ENCODE assay signal across 19 cellular contexts in genomic region chr6:161023316-161023715, GRCh38. TPM values are rescaled to one million over a fixed set of nuclear protein-coding genes. Genes with fewer than 3 reads are reported as not detected.
A peak's percentile ranks its signal among the peaks of the same experiment; 100 is the strongest.
DNase-seq lines count a peak whose midpoint lies in the region; ATAC-seq and TF ChIP-seq lines count a peak whose summit lies in the region.
"Had no signal": no experiment of that assay in that cellular context is flagged by ENCODE, and none has a peak within 500 bp of the region (broad histone marks: within the 10 kb centered on the region; RNA-seq: fewer than 3 reads in every experiment).

No MANE protein-coding gene starts in this region.

- no peak for TF ChIP-seq CTCF in IMR-90 (conservative IDR thresholded peaks at IDR 0.05; ENCODE audit: low read depth, low read length)
- no peak for TF ChIP-seq CTCF in smooth muscle cell (IDR thresholded peaks at IDR 0.05; ENCODE audit: borderline replicate concordance, insufficient read depth, poor library complexity, severe bottlenecking)
- no peak for TF ChIP-seq CTCF in MCF 10A (IDR thresholded peaks at IDR 0.05; ENCODE audit: unreplicated experiment)

- H3K27ac ChIP-seq in IMR-90 (ENCODE audit: insufficient read depth, low read length) (no peak overlapping the region), smooth muscle cell (ENCODE audit: low read depth) (peak overlapping the region; percentile 55)
- H3K27ac ChIP-seq: A549, C4-2B had no signal

- 0 out of 2 replicates have a peak, but pooled peaks cover 3% of the 10 kb centered on the region for H3K9me1 ChIP-seq in IMR-90 (ENCODE audit: insufficient read depth, low read length)

- H3K4me1 Mint-ChIP-seq in MCF 10A (ENCODE audit: insufficient read depth, unreplicated experiment) = peaks cover 5% of the 10 kb centered on the region

- no peak overlapping the region for H3K14ac ChIP-seq in IMR-90 (replicated peaks; ENCODE audit: low read depth, low read length)

- no peak for TF ChIP-seq RAD21 in IMR-90 (IDR thresholded peaks at IDR 0.05; ENCODE audit: low read length)

- H4K20me1 ChIP-seq in IMR-90 (ENCODE audit: insufficient read depth, low read length) (peaks cover 4% of the 10 kb centered on the region; the same call in 1 of the 2 replicates), smooth muscle cell (ENCODE audit: low read depth) (no peaks in the 10 kb centered on the region)

- H4K5ac ChIP-seq in IMR-90 (ENCODE audit: low read depth, low read length) = no peak overlapping the region

- H2BK15ac ChIP-seq in IMR-90 (ENCODE audit: low read depth, low read length) = no peak overlapping the region

- no peak overlapping the region for H3K9ac ChIP-seq in IMR-90 (ENCODE audit: low read depth, low read length)
- H3K9ac ChIP-seq in smooth muscle cell (ENCODE audit: low read depth) = no peak overlapping the region

- H2AFZ ChIP-seq in IMR-90 (replicated peaks; ENCODE audit: low read length, poor library complexity) (no peak overlapping the region), smooth muscle cell (ENCODE audit: low read depth) (no peak overlapping the region)

- no peaks in the 10 kb centered on the region for H3K9me3 Mint-ChIP-seq in MCF 10A (ENCODE audit: unreplicated experiment)
- H3K9me3 Mint-ChIP-seq: H9 had no signal

- ATAC-seq in IMR-90 (ENCODE audit: low read depth) = peak; percentile 64
- ATAC-seq: A549 had no signal

- no peak overlapping the region for H2BK20ac ChIP-seq in IMR-90 (ENCODE audit: low read depth, low read length)

- H3K27ac Mint-ChIP-seq in MCF 10A (ENCODE audit: low read depth, unreplicated experiment) = no peak overlapping the region
- H3K27ac Mint-ChIP-seq: H9 had no signal

- H3K36me3 ChIP-seq in IMR-90 (ENCODE audit: control insufficient read depth, insufficient read depth, low read length) (0 out of 2 replicates have a peak, but pooled peaks cover 1% of the 10 kb centered on the region), smooth muscle cell (ENCODE audit: low read depth) (no peaks in the 10 kb centered on the region)

- no peak overlapping the region for H3K56ac ChIP-seq in IMR-90 (ENCODE audit: extremely low read depth, insufficient read depth, low read length)

- in situ Hi-C loops in IMR-90 (cut with MboI; ENCODE audit: low sequenced_read_pairs) = no loop called here

- H3K36me3 Mint-ChIP-seq in MCF 10A (ENCODE audit: insufficient read depth, unreplicated experiment) = peaks cover 9% of the 10 kb centered on the region

- H3K4ac ChIP-seq in IMR-90 (ENCODE audit: low read depth, low read length) = no peak overlapping the region

- DNase-seq in EL = peak; percentile 55
- DNase-seq in IMR-90 = peak; percentile 36
- peak; percentile 37 for DNase-seq in fibroblast of peridontal ligament (ENCODE audit: extremely low read depth)
- DNase-seq in smooth muscle cell (lab: John Stamatoyannopoulos, UW; ENCODE audit: unreplicated experiment) = no peak
- DNase-seq in HuH-7 (ENCODE audit: low spot score) = no peak
- no peak for DNase-seq in middle frontal gyrus (ENCODE audit: extremely low spot score, low spot score)
- no peak for DNase-seq in MCF 10A (ENCODE audit: unreplicated experiment)
- DNase-seq: AML-193, DMS79 treated with DMSO at 0.1 percent for 48 hours, H9, MV-4-11, NCI-H1694 treated with DMSO at 0.1 percent for 48 hours, NCI-H2227 treated with DMSO at 0.1 percent for 48 hours, NCI-H510A treated with DMSO at 0.1 percent for 48 hours, NCI-H82, OCI-M1, Right ventricle myocardium superior had no signal

- H3K4me3 Mint-ChIP-seq in MCF 10A (ENCODE audit: unreplicated experiment) = no peak overlapping the region
- H3K4me3 Mint-ChIP-seq: H9 had no signal

- BruUV-seq in IMR-90 (replicated peaks; lab: Mats Ljungman, UMichigan) (no TSS peak), MCF 10A (replicated peaks; lab: Mats Ljungman, UMichigan) (no TSS peak)

- dilution Hi-C loops in IMR-90 (cut with HindIII; ENCODE audit: low sequenced_read_pairs, unreplicated experiment) = no loop called here

- no CpG with 5 or more reads among the region's 2 CpGs for WGBS in IMR-90 (ENCODE audit: extremely low coverage in 2 of 2, insufficient read length in 1 of 2), 2 experiments
- 38% methylated on average over 2 of the region's 2 CpGs for WGBS in smooth muscle cell (ENCODE audit: low lambda C conversion rate)

- H3K4me3 ChIP-seq in IMR-90 (ENCODE audit: insufficient read depth, low read depth, low read length) = no peak overlapping the region
- no peak overlapping the region for H3K4me3 ChIP-seq in smooth muscle cell
- H3K4me3 ChIP-seq: A549 had no signal

- no peak overlapping the region for H2BK120ac ChIP-seq in IMR-90 (ENCODE audit: low read depth, low read length)

- no peaks in the 10 kb centered on the region for H3K9me3 ChIP-seq in IMR-90 (ENCODE audit: control insufficient read depth, insufficient read depth, low read length)
- H3K9me3 ChIP-seq in smooth muscle cell (replicated peaks; ENCODE audit: low read depth) = no peaks in the 10 kb centered on the region
- H3K9me3 ChIP-seq: A549 had no signal

- H3K27me3 ChIP-seq in IMR-90 (ENCODE audit: control insufficient read depth, insufficient read depth, low read length) = no peaks in the 10 kb centered on the region
- no peaks in the 10 kb centered on the region for H3K27me3 ChIP-seq in smooth muscle cell (ENCODE audit: low read depth)

- H4K91ac ChIP-seq in IMR-90 (ENCODE audit: insufficient read depth, low read depth, low read length) = no peak overlapping the region

- no peak overlapping the region for H3K23ac ChIP-seq in IMR-90 (ENCODE audit: low read depth, low read length)

- no peaks in the 10 kb centered on the region for H3K27me3 Mint-ChIP-seq in MCF 10A (ENCODE audit: insufficient read depth, unreplicated experiment)

- POLR2A ChIA-PET in IMR-90 (lab: Charles Lee; ENCODE audit: unreplicated experiment) (no interaction called here), MCF 10A (lab: Yijun Ruan, JAX) (interaction anchor here (0.9 kb wide), 1 partner anchor 13 kb away, joined by 3 read pairs; no protein-coding TSS in a partner anchor)

- no peak overlapping the region for H2BK5ac ChIP-seq in IMR-90 (ENCODE audit: low read depth, low read length, poor library complexity, severe bottlenecking)

- TF ChIP-seq POLR2A in IMR-90 (IDR thresholded peaks at IDR 0.05; ENCODE audit: low read depth, low read length) = no peak

- peaks cover 15 to 31% of the 10 kb centered on the region in 2 experiments for H3K79me1 ChIP-seq in IMR-90 (ENCODE audit: low read depth in 1 of 2, low read length in 2 of 2)

- H2AK9ac ChIP-seq in IMR-90 (replicated peaks; ENCODE audit: low read depth, low read length, poor library complexity) = no peak overlapping the region

- peaks cover under 1% of the 10 kb centered on the region for H3F3A ChIP-seq in smooth muscle cell (ENCODE audit: low read depth)

- H3K4me2 ChIP-seq in IMR-90 (ENCODE audit: low read depth, low read length) = no peak overlapping the region; the same call in 1 of the 2 replicates
- H3K4me2 ChIP-seq in smooth muscle cell = peak overlapping the region; percentile 9
- H3K4me2 ChIP-seq: A549 had no signal

- H3K79me2 ChIP-seq in smooth muscle cell (ENCODE audit: low read depth) = peaks cover 84% of the 10 kb centered on the region

- H4K8ac ChIP-seq in IMR-90 (ENCODE audit: low read depth in 2 of 2, low read length in 2 of 2) = no peak overlapping the region

- no peak overlapping the region for H2AK5ac ChIP-seq in IMR-90 (ENCODE audit: low read depth, low read length)

- CTCF ChIA-PET in IMR-90 (lab: Yijun Ruan, JAX) = no interaction called here
- CTCF ChIA-PET in MCF 10A (lab: Yijun Ruan, JAX) = interaction anchor here (1.3 kb wide), 1 partner anchor 24 kb away, joined by 4 read pairs; no protein-coding TSS in a partner anchor

- H3K4me1 ChIP-seq in IMR-90 (ENCODE audit: control insufficient read depth, insufficient read depth, low read length) (no peaks in the 10 kb centered on the region), smooth muscle cell (ENCODE audit: low read depth) (peaks cover 4% of the 10 kb centered on the region)
- H3K4me1 ChIP-seq: A549 had no signal

- intact Hi-C loops in IMR-90 (cut with micrococcal nuclease) = no loop called here
- intact Hi-C loops in MCF 10A (cut with micrococcal nuclease) = no loop called here

- no peak overlapping the region for H3K18ac ChIP-seq in IMR-90 (ENCODE audit: low read depth, low read length)

TF ChIP-seq in IMR-90, 13 proteins besides CTCF, POLR2A, EP300 and RAD21:
- TF ChIP-seq BHLHE40 (IDR thresholded peaks at IDR 0.05; ENCODE audit: low read depth, low read length) = no peak
- no peak for TF ChIP-seq MXI1 (IDR thresholded peaks at IDR 0.05; ENCODE audit: borderline replicate concordance, low read depth, low read length)
- no peak for TF ChIP-seq ELK1 (IDR thresholded peaks at IDR 0.05; ENCODE audit: borderline replicate concordance, low read depth, low read length)

RNA-seq across cellular contexts. Expression of gene MAP3K4, which starts 31.7 kb away (rescaled TPM):
- total RNA-seq in IMR-90 (2012; rRNA removed) (20.4 and 23.1 TPM in 2 replicates), smooth muscle cell (26.8 and 29.5 TPM in 2 replicates), MCF 10A (2022) (30.9 and 38.7 TPM in 2 replicates)
- polyA plus RNA-seq in IMR-90 (2012; rRNA removed) (6.9 and 11.5 TPM in 2 replicates), smooth muscle cell (14.3 and 17.2 TPM in 2 replicates)
- 2.0 and 3.7 TPM in 2 replicates for polyA plus RNA-seq in IMR-90 (2012; cell fraction: cytosol; rRNA removed)
- 6.4 and 26.8 TPM in 2 replicates for polyA plus RNA-seq in IMR-90 (2012; cell fraction: nucleus; rRNA removed; ENCODE audit: low replicate concordance)

Comparison
In these comparisons a context has a peak if more than half of its experiments do, and no peak if none do; other contexts are left out.
1. DNase-seq: peak in EL (single experiment), IMR-90 (single experiment) and fibroblast of peridontal ligament (single experiment); none in smooth muscle cell (single experiment), HuH-7 (single experiment), middle frontal gyrus (single experiment) and MCF 10A (single experiment).